In the genomic region with DNA sequence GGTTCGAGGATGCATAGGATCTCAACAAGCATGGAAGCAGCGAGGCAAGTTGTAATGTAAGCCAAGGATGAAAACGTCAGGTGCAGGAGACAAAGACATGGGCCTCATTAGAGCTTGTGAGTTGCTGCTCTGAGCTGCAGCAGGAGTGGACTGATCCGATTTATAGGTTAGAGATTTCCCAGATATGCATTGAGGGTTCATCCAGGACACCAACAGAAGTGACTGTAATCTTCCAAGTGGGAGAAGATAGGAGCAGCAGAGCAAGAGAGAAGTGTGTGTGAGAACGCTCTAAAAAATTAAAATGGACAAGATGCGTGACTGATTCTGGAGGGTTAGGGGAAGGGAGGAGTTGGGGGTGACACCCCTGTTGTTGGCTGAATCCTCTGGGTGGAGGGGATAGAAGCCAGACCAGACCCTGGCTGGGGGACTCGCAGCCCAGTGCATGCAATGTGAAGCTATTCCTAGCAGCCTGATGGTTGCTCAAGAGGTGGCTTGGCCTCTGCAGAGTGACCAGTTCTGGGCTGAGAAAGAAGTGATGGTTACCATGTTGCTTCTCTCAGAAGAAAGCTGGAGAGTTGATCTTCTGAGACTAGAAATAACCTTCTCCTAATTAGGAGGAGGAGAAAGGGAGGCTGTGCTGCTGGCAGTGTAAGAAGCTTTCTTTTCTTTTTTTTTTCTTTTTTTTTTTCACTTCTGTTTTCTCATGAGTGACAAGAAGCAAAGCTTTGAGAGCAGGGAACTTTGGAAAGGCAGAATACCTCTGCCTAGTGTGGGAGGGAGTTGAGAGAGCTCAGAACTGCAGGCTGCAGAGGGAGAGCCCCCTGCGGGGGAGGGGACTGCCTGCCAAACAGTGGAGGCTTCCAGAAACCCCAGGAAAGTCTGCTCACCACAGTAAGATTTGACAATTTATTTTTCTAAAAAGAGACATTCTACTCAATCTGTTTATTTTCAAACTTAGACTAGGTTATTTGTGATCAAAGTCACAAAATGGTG, we compare ENCODE assay signal across 9 cellular contexts.
DNase-seq lines count a peak whose midpoint lies in the region; ATAC-seq and TF ChIP-seq lines count a peak whose summit lies in the region.
"Had no signal": no experiment of that assay in that cellular context is flagged by ENCODE, and none has a peak within 500 bp of the region (broad histone marks: within the 10 kb centered on the region; RNA-seq: fewer than 3 reads in every experiment).

No MANE protein-coding gene starts in this region.

- peaks cover 16% of the 10 kb centered on the region for H3K4me1 ChIP-seq in cardiac muscle cell (ENCODE audit: low read depth)
- H3K4me1 ChIP-seq in upper lobe of right lung, result peaks cover 5% of the 10 kb centered on the region

- intact Hi-C loops in Right ventricle myocardium inferior (cut with DNase I), result loop anchor here (2.0 to 10.0 kb wide), 5 partner anchors 85 to 990 kb away; a partner anchor contains a TSS
- intact Hi-C loops in upper lobe of right lung (cut with DNase I), result loop anchor here (10.0 kb wide), 3 partner anchors 93 to 993 kb away; no protein-coding TSS in a partner anchor

- H3K4me3 ChIP-seq in cardiac muscle cell, result no peak overlapping the region
- no peak overlapping the region for H3K4me3 ChIP-seq in upper lobe of right lung

- H3K27ac ChIP-seq in cardiac muscle cell, result no peak overlapping the region
- H3K27ac ChIP-seq in upper lobe of right lung, result no peak overlapping the region

- H3K27me3 ChIP-seq in cardiac muscle cell (no peaks in the 10 kb centered on the region), upper lobe of right lung (no peaks in the 10 kb centered on the region)

- H3K36me3 ChIP-seq in cardiac muscle cell, result no peaks in the 10 kb centered on the region
- H3K36me3 ChIP-seq in upper lobe of right lung, result no peaks in the 10 kb centered on the region

- no peaks in the 10 kb centered on the region for H3K27me3 Mint-ChIP-seq in chondrocyte (ENCODE audit: low read depth)

- H3K36me3 Mint-ChIP-seq in chondrocyte (ENCODE audit: low read depth), result no peaks in the 10 kb centered on the region

- H3K9me3 ChIP-seq in cardiac muscle cell (ENCODE audit: low read depth), result no peaks in the 10 kb centered on the region
- no peaks in the 10 kb centered on the region for H3K9me3 ChIP-seq in upper lobe of right lung

- DNase-seq in cardiac muscle cell (ENCODE audit: low read depth in 1 of 2, low spot score in 1 of 2) (peak; percentile 15 to 35), Right ventricle myocardium inferior (ENCODE audit: missing footprints) (no peak), chondrocyte (ENCODE audit: low spot score) (no peak), upper lobe of right lung (no peak), SHP77 (lab: John Stamatoyannopoulos, UW) (no peak), COLO829 (ENCODE audit: low spot score) (no peak)
- DNase-seq: left colon had no signal

- no peaks in the 10 kb centered on the region for H3K9me3 Mint-ChIP-seq in chondrocyte (ENCODE audit: low read depth)

- ATAC-seq in Right ventricle myocardium inferior (no peak), HG03097 (IDR thresholded peaks at IDR 0.05; ENCODE audit: low FRiP score, unreplicated experiment) (peak; percentile 44), upper lobe of right lung (peak; percentile 19), HG03354 (IDR thresholded peaks at IDR 0.05; ENCODE audit: poor library complexity, severe bottlenecking, unreplicated experiment) (no peak)
- ATAC-seq: left colon had no signal

- H3K27ac Mint-ChIP-seq in chondrocyte (ENCODE audit: unreplicated experiment), result peak overlapping the region; percentile 78

- no peak overlapping the region for H3K4me3 Mint-ChIP-seq in chondrocyte (ENCODE audit: unreplicated experiment)

- peaks cover 65% of the 10 kb centered on the region for H3K4me1 Mint-ChIP-seq in chondrocyte (ENCODE audit: low read depth)

- TF ChIP-seq CTCF in cardiac muscle cell (IDR thresholded peaks at IDR 0.05; ENCODE audit: low read depth, low read length) (no peak), chondrocyte (IDR thresholded peaks at IDR 0.05) (no peak), upper lobe of right lung (IDR thresholded peaks at IDR 0.05) (no peak)

Comparison
In these comparisons a context has a peak if more than half of its experiments do, and no peak if none do; other contexts are left out.
1. DNase-seq: peak in cardiac muscle cell (2 of 2); none in Right ventricle myocardium inferior (single experiment), chondrocyte (single experiment), upper lobe of right lung (single experiment), SHP77 (0 of 2) and COLO829 (single experiment).
2. ATAC-seq: peak in HG03097 (single experiment) and upper lobe of right lung (single experiment); none in Right ventricle myocardium inferior (single experiment) and HG03354 (single experiment).